Comparison of ENCODE assay signal across 10 cellular contexts in genomic region chr6:24362363-24362762, GRCh38. TPM values are rescaled to one million over a fixed set of nuclear protein-coding genes. Genes with fewer than 3 reads are reported as not detected.
"Had no signal": no experiment of that assay in that cellular context is flagged by ENCODE, and none has a peak within 500 bp of the region (broad histone marks: within the 10 kb centered on the region; RNA-seq: fewer than 3 reads in every experiment).

No MANE protein-coding gene starts in this region.

RNA-seq across cellular contexts. Expression of gene DCDC2, which starts 4.5 kb away (rescaled TPM):
- total RNA-seq: activated CD4-positive, alpha-beta T cell treated with anti-CD3 and anti-CD28 coated beads, Interleukin-2, amount 10 ng/mL, durations not matched to agents 24 days and 14 days; activated CD8-positive, alpha-beta memory T cell treated with anti-CD3 and anti-CD28 coated beads, Interleukin-2, amount 10 ng/mL, durations not matched to agents 7 days and 5 days; activated CD8-positive, alpha-beta T cell treated with anti-CD3 and anti-CD28 coated beads, Interleukin-2, amount 10 ng/mL, durations not matched to agents 7 days and 5 days; activated naive CD4-positive, alpha-beta T cell treated with anti-CD3 and anti-CD28 coated beads for 36 hours; activated T-helper 1 cell treated with anti-CD3 and anti-CD28 coated beads, Interleukin-12 subunit alpha, Interleukin-12 subunit beta, Interleukin-2, Interleukin-4 antibody, amounts not matched to agents 30 ng/mL and 10 ng/mL and 1 ng/mL, durations not matched to agents 14 hours and 24 hours and 36 hours; activated T-helper 2 cell treated with anti-CD3 and anti-CD28 coated beads, Interferon-gamma antibody, Interleukin-2, Interleukin-4, amounts not matched to agents 10 μg/mL and 5 μg/mL and 100 μg/mL, durations not matched to agents 14 hours and 24 hours and 36 hours; aorta; endothelial cell of umbilical vein; fibroblast of lung; T-helper 2 cell treated with Interferon-gamma antibody and Interleukin-4, amounts not matched to agents 100 ng/mL and 5 ng/mL, for 36 hours had no signal
- polyA plus RNA-seq: endothelial cell of umbilical vein had no signal
